Comparison of ENCODE assay signal across 1 cellular context in the genomic region with DNA sequence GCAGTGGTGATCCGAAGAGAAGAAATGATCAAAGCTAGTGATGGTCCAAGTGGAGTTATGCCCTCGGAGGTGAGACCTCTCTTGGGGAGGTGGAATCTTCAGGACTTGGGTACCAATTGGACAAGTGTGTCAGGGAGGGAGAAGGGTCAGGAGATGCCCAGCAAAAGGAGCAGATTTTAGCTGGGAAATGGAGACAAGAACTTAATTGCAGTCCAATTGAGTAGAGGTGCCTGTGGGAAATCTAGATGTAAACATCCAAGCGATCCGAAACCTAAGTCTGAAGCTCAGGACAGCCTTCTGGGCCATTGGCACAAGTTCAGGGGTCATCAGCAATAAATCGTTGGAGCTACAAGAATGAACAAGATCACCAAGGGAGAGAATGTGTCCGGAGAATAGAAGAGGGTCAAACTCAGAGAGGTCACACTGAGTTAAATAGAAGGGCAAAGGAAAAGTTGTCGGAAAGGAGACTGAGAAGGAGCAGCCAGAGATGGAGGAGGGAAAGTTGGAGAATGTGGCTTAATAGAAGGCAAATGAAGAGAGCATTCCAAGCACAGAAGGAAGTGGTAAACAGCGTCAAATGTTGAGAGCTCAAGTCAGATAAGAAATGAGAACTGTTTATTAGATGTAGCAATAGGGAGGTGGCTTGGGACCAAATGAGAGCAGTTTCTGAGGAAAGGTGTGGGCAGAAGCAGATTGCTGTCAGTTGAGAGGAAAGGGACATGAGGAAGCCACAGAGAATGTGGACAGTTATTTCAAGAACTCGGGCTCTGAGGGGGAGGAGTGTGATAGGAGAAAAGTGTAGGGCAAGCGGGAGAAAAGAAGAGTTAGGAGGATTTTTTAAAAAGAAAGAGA.
TF ChIP-seq lines count a peak whose summit lies in the region.

No MANE protein-coding gene starts in this region.

TF ChIP-seq in K562, 482 proteins besides CTCF, POLR2A, EP300 and RAD21 (continued from another document and continues in another):
- TF ChIP-seq, protein P1, sequence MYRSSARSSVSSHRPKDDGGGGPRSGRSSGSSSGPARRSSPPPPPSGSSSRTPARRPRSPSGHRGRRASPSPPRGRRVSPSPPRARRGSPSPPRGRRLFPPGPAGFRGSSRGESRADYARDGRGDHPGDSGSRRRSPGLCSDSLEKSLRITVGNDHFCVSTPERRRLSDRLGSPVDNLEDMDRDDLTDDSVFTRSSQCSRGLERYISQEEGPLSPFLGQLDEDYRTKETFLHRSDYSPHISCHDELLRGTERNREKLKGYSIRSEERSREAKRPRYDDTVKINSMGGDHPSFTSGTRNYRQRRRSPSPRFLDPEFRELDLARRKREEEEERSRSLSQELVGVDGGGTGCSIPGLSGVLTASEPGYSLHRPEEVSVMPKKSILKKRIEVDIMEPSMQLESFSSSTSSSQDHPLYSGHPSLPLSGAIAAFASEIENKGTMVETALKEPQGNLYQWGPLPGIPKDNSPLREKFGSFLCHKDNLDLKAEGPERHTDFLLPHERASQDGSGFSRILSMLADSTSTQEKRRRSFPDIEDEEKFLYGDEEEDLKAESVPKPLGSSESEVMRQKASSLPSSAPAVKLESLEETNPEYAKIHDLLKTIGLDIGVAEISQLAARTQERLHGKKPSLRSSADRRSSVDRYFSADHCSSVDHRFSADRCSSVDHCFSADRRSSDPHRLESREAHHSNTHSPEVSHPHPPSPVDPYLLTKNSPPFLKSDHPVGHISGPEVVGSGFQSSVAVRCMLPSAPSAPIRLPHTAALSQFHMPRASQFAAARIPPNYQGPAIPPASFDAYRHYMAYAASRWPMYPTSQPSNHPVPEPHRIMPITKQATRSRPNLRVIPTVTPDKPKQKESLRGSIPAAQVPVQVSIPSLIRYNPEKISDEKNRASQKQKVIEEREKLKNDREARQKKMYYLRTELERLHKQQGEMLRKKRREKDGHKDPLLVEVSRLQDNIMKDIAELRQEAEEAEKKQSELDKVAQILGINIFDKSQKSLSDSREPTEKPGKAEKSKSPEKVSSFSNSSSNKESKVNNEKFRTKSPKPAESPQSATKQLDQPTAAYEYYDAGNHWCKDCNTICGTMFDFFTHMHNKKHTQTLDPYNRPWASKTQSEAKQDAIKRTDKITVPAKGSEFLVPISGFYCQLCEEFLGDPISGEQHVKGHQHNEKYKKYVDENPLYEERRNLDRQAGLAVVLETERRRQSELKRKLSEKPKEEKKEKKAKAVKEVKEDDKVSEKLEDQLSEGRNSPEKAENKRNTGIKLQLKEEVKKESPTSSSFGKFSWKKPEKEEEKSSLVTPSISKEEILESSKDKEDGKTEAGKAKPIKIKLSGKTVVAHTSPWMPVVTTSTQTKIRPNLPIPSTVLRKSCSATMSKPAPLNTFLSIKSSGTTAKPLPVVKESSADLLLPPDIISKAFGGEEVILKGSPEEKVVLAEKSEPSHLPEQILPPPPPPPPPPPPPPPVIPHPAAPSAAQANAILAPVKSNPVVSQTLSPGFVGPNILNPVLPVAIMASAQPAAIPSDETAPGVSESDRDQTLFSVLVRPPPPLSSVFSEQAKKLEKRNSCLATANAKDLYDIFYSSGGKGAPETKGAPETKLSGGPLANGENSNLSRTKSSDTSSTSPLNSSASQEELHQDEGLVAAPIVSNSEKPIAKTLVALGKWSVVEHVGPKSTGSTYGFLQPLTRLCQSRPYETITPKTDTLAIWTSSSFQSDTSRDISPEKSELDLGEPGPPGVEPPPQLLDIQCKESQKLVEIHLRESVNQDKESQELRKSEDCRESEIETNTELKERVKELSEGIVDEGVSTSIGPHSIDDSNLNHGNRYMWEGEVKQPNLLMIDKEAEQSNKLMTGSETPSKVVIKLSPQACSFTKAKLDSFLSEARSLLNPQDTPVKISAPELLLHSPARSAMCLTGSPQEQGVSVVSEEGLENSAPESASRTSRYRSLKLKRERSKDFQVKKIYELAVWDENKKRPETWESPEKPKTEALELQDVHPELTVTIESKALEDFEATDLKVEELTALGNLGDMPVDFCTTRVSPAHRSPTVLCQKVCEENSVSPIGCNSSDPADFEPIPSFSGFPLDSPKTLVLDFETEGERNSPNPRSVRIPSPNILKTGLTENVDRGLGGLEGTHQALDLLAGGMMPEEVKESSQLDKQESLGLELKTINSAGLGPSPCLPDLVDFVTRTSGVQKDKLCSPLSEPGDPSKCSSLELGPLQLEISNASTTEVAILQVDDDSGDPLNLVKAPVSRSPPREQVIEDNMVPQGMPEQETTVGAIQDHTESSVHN (IDR thresholded peaks at IDR 0.05; ENCODE audit: borderline replicate concordance in 1 of 2, low read depth in 1 of 2): peak in 1 of 2 experiments; percentile 60; a peak in 1 of 4 replicates
- peak; percentile 27 for TF ChIP-seq MEIS2 (IDR thresholded peaks at IDR 0.05; ENCODE audit: partially characterized antibody)
- TF ChIP-seq, protein P2, sequence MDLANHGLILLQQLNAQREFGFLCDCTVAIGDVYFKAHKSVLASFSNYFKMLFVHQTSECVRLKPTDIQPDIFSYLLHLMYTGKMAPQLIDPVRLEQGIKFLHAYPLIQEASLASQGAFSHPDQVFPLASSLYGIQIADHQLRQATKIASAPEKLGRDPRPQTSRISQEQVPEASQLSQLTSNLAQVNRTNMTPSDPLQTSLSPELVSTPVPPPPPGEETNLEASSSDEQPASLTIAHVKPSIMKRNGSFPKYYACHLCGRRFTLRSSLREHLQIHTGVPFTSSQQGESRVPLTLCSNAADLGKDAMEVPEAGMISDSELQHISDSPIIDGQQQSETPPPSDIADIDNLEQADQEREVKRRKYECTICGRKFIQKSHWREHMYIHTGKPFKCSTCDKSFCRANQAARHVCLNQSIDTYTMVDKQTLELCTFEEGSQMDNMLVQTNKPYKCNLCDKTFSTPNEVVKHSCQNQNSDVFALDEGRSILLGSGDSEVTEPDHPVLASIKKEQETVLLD (IDR thresholded peaks at IDR 0.05): no peak
- TF ChIP-seq, protein P3, sequence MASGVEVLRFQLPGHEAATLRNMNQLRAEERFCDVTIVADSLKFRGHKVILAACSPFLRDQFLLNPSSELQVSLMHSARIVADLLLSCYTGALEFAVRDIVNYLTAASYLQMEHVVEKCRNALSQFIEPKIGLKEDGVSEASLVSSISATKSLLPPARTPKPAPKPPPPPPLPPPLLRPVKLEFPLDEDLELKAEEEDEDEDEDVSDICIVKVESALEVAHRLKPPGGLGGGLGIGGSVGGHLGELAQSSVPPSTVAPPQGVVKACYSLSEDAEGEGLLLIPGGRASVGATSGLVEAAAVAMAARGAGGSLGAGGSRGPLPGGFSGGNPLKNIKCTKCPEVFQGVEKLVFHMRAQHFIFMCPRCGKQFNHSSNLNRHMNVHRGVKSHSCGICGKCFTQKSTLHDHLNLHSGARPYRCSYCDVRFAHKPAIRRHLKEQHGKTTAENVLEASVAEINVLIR (CRISPR knock-in tag; IDR thresholded peaks at IDR 0.05): no peak
- no peak for TF ChIP-seq RFX5 (IDR thresholded peaks at IDR 0.05; ENCODE audit: low read depth, low read length)
- TF ChIP-seq, protein P4, sequence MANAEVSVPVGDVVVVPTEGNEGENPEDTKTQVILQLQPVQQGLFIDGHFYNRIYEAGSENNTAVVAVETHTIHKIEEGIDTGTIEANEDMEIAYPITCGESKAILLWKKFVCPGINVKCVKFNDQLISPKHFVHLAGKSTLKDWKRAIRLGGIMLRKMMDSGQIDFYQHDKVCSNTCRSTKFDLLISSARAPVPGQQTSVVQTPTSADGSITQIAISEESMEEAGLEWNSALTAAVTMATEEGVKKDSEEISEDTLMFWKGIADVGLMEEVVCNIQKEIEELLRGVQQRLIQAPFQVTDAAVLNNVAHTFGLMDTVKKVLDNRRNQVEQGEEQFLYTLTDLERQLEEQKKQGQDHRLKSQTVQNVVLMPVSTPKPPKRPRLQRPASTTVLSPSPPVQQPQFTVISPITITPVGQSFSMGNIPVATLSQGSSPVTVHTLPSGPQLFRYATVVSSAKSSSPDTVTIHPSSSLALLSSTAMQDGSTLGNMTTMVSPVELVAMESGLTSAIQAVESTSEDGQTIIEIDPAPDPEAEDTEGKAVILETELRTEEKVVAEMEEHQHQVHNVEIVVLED (CRISPR knock-in tag; IDR thresholded peaks at IDR 0.05): no peak
- no peak for TF ChIP-seq ASH1L (IDR thresholded peaks at IDR 0.05; ENCODE audit: borderline replicate concordance, low read depth, partially characterized antibody)
- no peak for TF ChIP-seq PHF8 (IDR thresholded peaks at IDR 0.05; ENCODE audit: borderline replicate concordance, low read length)
- peak; percentile 24; the same call in 1 of the 2 replicates for TF ChIP-seq BRD4 (IDR thresholded peaks at IDR 0.05)
- TF ChIP-seq, protein P5, sequence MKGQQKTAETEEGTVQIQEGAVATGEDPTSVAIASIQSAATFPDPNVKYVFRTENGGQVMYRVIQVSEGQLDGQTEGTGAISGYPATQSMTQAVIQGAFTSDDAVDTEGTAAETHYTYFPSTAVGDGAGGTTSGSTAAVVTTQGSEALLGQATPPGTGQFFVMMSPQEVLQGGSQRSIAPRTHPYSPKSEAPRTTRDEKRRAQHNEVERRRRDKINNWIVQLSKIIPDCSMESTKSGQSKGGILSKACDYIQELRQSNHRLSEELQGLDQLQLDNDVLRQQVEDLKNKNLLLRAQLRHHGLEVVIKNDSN (CRISPR knock-in tag; IDR thresholded peaks at IDR 0.05): no peak
- no peak for TF ChIP-seq RBM17 (IDR thresholded peaks at IDR 0.05; ENCODE audit: borderline replicate concordance, low read depth, low read length)
- no peak for TF ChIP-seq HDAC8 (tag; IDR thresholded peaks at IDR 0.05)
- TF ChIP-seq FOXK2 (conservative IDR thresholded peaks at IDR 0.05 in 1 of 2, IDR thresholded peaks at IDR 0.05 in 1 of 2; ENCODE audit: low read depth in 2 of 2): peak; percentile 10 to 37; a peak in 2 of 4 replicates
- peak; percentile 45; the same call in 1 of the 2 replicates for TF ChIP-seq CEBPG (CRISPR knock-in tag; IDR thresholded peaks at IDR 0.05)
- TF ChIP-seq CEBPG (tag; conservative IDR thresholded peaks at IDR 0.05 in 1 of 2, IDR thresholded peaks at IDR 0.05 in 1 of 2): peak; percentile 73 to 80
- no peak for TF ChIP-seq WHSC1 (IDR thresholded peaks at IDR 0.05; ENCODE audit: low read length)
- TF ChIP-seq, protein P6, sequence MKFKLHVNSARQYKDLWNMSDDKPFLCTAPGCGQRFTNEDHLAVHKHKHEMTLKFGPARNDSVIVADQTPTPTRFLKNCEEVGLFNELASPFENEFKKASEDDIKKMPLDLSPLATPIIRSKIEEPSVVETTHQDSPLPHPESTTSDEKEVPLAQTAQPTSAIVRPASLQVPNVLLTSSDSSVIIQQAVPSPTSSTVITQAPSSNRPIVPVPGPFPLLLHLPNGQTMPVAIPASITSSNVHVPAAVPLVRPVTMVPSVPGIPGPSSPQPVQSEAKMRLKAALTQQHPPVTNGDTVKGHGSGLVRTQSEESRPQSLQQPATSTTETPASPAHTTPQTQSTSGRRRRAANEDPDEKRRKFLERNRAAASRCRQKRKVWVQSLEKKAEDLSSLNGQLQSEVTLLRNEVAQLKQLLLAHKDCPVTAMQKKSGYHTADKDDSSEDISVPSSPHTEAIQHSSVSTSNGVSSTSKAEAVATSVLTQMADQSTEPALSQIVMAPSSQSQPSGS (CRISPR knock-in tag; IDR thresholded peaks at IDR 0.05): no peak
- TF ChIP-seq CBX3 (IDR thresholded peaks at IDR 0.05; ENCODE audit: borderline replicate concordance in 1 of 2, low read length in 2 of 2): no peak
- TF ChIP-seq, protein P7, sequence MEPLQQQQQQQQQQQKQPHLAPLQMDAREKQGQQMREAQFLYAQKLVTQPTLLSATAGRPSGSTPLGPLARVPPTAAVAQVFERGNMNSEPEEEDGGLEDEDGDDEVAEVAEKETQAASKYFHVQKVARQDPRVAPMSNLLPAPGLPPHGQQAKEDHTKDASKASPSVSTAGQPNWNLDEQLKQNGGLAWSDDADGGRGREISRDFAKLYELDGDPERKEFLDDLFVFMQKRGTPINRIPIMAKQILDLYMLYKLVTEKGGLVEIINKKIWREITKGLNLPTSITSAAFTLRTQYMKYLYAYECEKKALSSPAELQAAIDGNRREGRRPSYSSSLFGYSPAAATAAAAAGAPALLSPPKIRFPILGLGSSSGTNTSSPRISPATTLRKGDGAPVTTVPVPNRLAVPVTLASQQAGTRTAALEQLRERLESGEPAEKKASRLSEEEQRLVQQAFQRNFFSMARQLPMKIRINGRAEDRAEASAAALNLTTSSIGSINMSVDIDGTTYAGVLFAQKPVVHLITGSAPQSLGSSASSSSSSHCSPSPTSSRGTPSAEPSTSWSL (CRISPR knock-in tag; IDR thresholded peaks at IDR 0.05; ENCODE audit: borderline replicate concordance): no peak
- TF ChIP-seq TEAD1 (CRISPR knock-in tag; IDR thresholded peaks at IDR 0.05): peak; percentile 27 to 43; a peak in 1 of 4 replicates
- TF ChIP-seq ARNT (IDR thresholded peaks at IDR 0.05): no peak
- TF ChIP-seq KLF10 (CRISPR knock-in tag; IDR thresholded peaks at IDR 0.05): no peak
- no peak for TF ChIP-seq ZNF133 (CRISPR knock-in tag; IDR thresholded peaks at IDR 0.05)
- no peak for TF ChIP-seq RHOXF2B (CRISPR knock-in tag; conservative IDR thresholded peaks at IDR 0.05)
- no peak for TF ChIP-seq RBM22 (IDR thresholded peaks at IDR 0.05; ENCODE audit: low read depth, low read length, poor library complexity, severe bottlenecking)
- no peak for TF ChIP-seq TARDBP (IDR thresholded peaks at IDR 0.05)
- TF ChIP-seq PHF20 (IDR thresholded peaks at IDR 0.05; ENCODE audit: partially characterized antibody): no peak
- no peak for TF ChIP-seq ATF1 (CRISPR knock-in tag; IDR thresholded peaks at IDR 0.05)
- TF ChIP-seq ATF1 (tag; IDR thresholded peaks at IDR 0.05): no peak
- TF ChIP-seq HMG20B (CRISPR knock-in tag; IDR thresholded peaks at IDR 0.05): no peak
- TF ChIP-seq ZNF282 (CRISPR knock-in tag; IDR thresholded peaks at IDR 0.05): no peak
- no peak for TF ChIP-seq BDP1 (IDR thresholded peaks at IDR 0.05; ENCODE audit: insufficient read depth, insufficient read length)
- TF ChIP-seq ESRRB (CRISPR knock-in tag; IDR thresholded peaks at IDR 0.05; ENCODE audit: borderline replicate concordance): no peak
- no peak for TF ChIP-seq HDAC3 (IDR thresholded peaks at IDR 0.05; ENCODE audit: borderline replicate concordance, partially characterized antibody)
